ENCODE assay signal across 16 cellular contexts in genomic region chr3:12904951-12905315, GRCh38.
A peak's percentile ranks its signal among the peaks of the same experiment; 100 is the strongest.
DNase-seq lines count a peak whose midpoint lies in the region; ATAC-seq and TF ChIP-seq lines count a peak whose summit lies in the region.
"Had no signal": no experiment of that assay in that cellular context is flagged by ENCODE, and none has a peak within 500 bp of the region (broad histone marks: within the 10 kb centered on the region; RNA-seq: fewer than 3 reads in every experiment).

No MANE protein-coding gene starts in this region.

- no peak overlapping the region; the same call in 1 of the 2 replicates for H3K9ac ChIP-seq in DND-41 (ENCODE audit: low read depth, low read length)

- no peaks in the 10 kb centered on the region for H3K4me1 Mint-ChIP-seq in central memory CD8-positive, alpha-beta T cell

- H3K4me1 ChIP-seq in DND-41 (ENCODE audit: insufficient read depth, low read length) (no peaks in the 10 kb centered on the region), right atrium auricular region (peaks cover 0 to 23% of the 10 kb centered on the region in 2 donors), psoas muscle (peaks cover 34% of the 10 kb centered on the region), aorta (ENCODE audit: control insufficient read depth in 1 of 2, insufficient read depth in 2 of 2, low read length in 2 of 2) (no peaks in the 10 kb centered on the region)

- no peaks in the 10 kb centered on the region for H3K27me3 Mint-ChIP-seq in central memory CD8-positive, alpha-beta T cell

- ATAC-seq in DND-41 (ENCODE audit: insufficient read depth, low read depth) (no peak), psoas muscle (peak; percentile 68 to 89 (median 78)), HG03354 (IDR thresholded peaks at IDR 0.05; ENCODE audit: poor library complexity, severe bottlenecking, unreplicated experiment) (no peak), aorta (ENCODE audit: low FRiP score) (no peak)
- no peak for ATAC-seq in central memory CD8-positive, alpha-beta T cell (replicated peaks; ENCODE audit: extremely low read depth, poor library complexity, severe bottlenecking)
- ATAC-seq: CD8-positive, alpha-beta T cell; Panc1 had no signal

- H3K27ac ChIP-seq in DND-41 (ENCODE audit: low read length) (0 out of 2 replicates have a peak overlapping the region, but pooled peaks have one; percentile 7), right atrium auricular region (peak overlapping the region; percentile 44 to 59), psoas muscle (peak overlapping the region; percentile 75), aorta (ENCODE audit: low read depth in 1 of 2, low read length in 2 of 2) (no peak overlapping the region)

- no peak overlapping the region for H2AFZ ChIP-seq in DND-41 (ENCODE audit: low read depth, low read length)

- peaks cover 7% of the 10 kb centered on the region for H4K20me1 ChIP-seq in DND-41 (ENCODE audit: insufficient read depth, low read length)

- WGBS in psoas muscle, 3 donors: 52 to 66% (median 57%) methylated on average over 7 of the region's 7 CpGs
- 78 to 82% methylated on average over 7 of the region's 7 CpGs for WGBS in aorta, 2 donors

- H3K4me2 ChIP-seq in DND-41 (ENCODE audit: insufficient read depth, low read length): no peak overlapping the region

- H3K27ac Mint-ChIP-seq in central memory CD8-positive, alpha-beta T cell (ENCODE audit: low read depth): peak overlapping the region; percentile 29
- H3K27ac Mint-ChIP-seq: CD8-positive, alpha-beta T cell had no signal

- H3K36me3 ChIP-seq in DND-41 (ENCODE audit: insufficient read depth, low read length): peaks cover 65% of the 10 kb centered on the region
- peaks cover 74% of the 10 kb centered on the region for H3K36me3 ChIP-seq in right atrium auricular region
- H3K36me3 ChIP-seq in psoas muscle (ENCODE audit: insufficient read depth in 1 of 2, low read depth in 1 of 2): peaks cover 0 to 84% of the 10 kb centered on the region in 2 donors
- H3K36me3 ChIP-seq in aorta (ENCODE audit: control insufficient read depth in 1 of 2, insufficient read depth in 2 of 2, low read length in 1 of 2): peaks cover 0 to 22% of the 10 kb centered on the region in 2 donors

- H3K9me3 ChIP-seq in DND-41 (ENCODE audit: insufficient read depth, low read length, severe bottlenecking) (no peaks in the 10 kb centered on the region), right atrium auricular region (no peaks in the 10 kb centered on the region), psoas muscle (no peaks in the 10 kb centered on the region), aorta (ENCODE audit: control insufficient read depth, low read length) (no peaks in the 10 kb centered on the region)

- H3K27me3 ChIP-seq in DND-41 (ENCODE audit: insufficient read depth, low read length, poor library complexity) (no peaks in the 10 kb centered on the region), right atrium auricular region (no peaks in the 10 kb centered on the region), psoas muscle (ENCODE audit: insufficient read depth in 3 of 3, low read length in 2 of 3) (no peaks in the 10 kb centered on the region), aorta (ENCODE audit: control insufficient read depth in 1 of 2, insufficient read depth in 2 of 2, low read length in 1 of 2) (no peaks in the 10 kb centered on the region)

- intact Hi-C loops in psoas muscle (cut with DNase I): no loop called here
- intact Hi-C loops in aorta (cut with DNase I): loop anchor here in 1 of 2 donors (5.0 kb wide), 1 partner anchor 77 kb away; no protein-coding TSS in a partner anchor

- no peak for DNase-seq in DND-41
- no peak for DNase-seq in central memory CD8-positive, alpha-beta T cell (ENCODE audit: low spot score in 2 of 2)
- DNase-seq in right atrium auricular region (ENCODE audit: low spot score): no peak
- DNase-seq in psoas muscle: peak; percentile 16 to 28
- no peak for DNase-seq in aorta
- no peak for DNase-seq in NCI-H2081 treated with DMSO at 0.1 percent for 48 hours (lab: John Stamatoyannopoulos, UW)
- no peak for DNase-seq in glomerular visceral epithelial cell (ENCODE audit: extremely low spot score)
- DNase-seq: CD8-positive, alpha-beta T cell; GOT3; Kasumi-1; NCI-H1105 treated with DMSO at 0.1 percent for 48 hours; NCI-H187 treated with DMSO at 0.1 percent for 48 hours; NCI-H2171 treated with DMSO at 0.1 percent for 48 hours; SHP77 had no signal

- no peaks in the 10 kb centered on the region for H3K9me3 Mint-ChIP-seq in central memory CD8-positive, alpha-beta T cell
- H3K9me3 Mint-ChIP-seq: CD8-positive, alpha-beta T cell had no signal

- TF ChIP-seq CTCF in DND-41 (IDR thresholded peaks at IDR 0.05; ENCODE audit: borderline replicate concordance, extremely low read depth, low read length, poor library complexity, severe bottlenecking): no peak
- no peak for TF ChIP-seq CTCF in right atrium auricular region (IDR thresholded peaks at IDR 0.05)
- no peak for TF ChIP-seq CTCF in psoas muscle (IDR thresholded peaks at IDR 0.05)

- no peaks in the 10 kb centered on the region for H3K79me2 ChIP-seq in DND-41 (ENCODE audit: insufficient read depth, low read length)

- H3K4me3 Mint-ChIP-seq in central memory CD8-positive, alpha-beta T cell: no peak overlapping the region
- H3K4me3 Mint-ChIP-seq: CD8-positive, alpha-beta T cell had no signal

- H3K36me3 Mint-ChIP-seq in central memory CD8-positive, alpha-beta T cell (ENCODE audit: insufficient read depth): peaks cover 57% of the 10 kb centered on the region

- H3K4me3 ChIP-seq in DND-41 (ENCODE audit: low read depth in 1 of 2, low read length in 2 of 2): no peak overlapping the region
- H3K4me3 ChIP-seq in right atrium auricular region: no peak overlapping the region
- no peak overlapping the region for H3K4me3 ChIP-seq in psoas muscle
- no peak overlapping the region for H3K4me3 ChIP-seq in aorta (ENCODE audit: low read length in 2 of 2)

Comparison
In these comparisons a context has a peak if more than half of its experiments do, and no peak if none do; other contexts are left out.
1. ATAC-seq: peak in psoas muscle (4 of 4); none in DND-41 (single experiment), central memory CD8-positive, alpha-beta T cell (single experiment), HG03354 (single experiment) and aorta (single experiment).
2. DNase-seq: peak in psoas muscle (2 of 2); none in DND-41 (single experiment), central memory CD8-positive, alpha-beta T cell (0 of 2), right atrium auricular region (single experiment), aorta (0 of 2), NCI-H2081 treated with DMSO at 0.1 percent for 48 hours (single experiment) and glomerular visceral epithelial cell (single experiment).
3. H3K27ac ChIP-seq: peak in DND-41 (single experiment), right atrium auricular region (2 of 2) and psoas muscle (single experiment); none in aorta (0 of 2).